9 cellular contexts compared by ENCODE assay signal in genomic region chr14:96725232-96725631, GRCh38.
"Had no signal": no experiment of that assay in that cellular context is flagged by ENCODE, and none has a peak within 500 bp of the region (broad histone marks: within the 10 kb centered on the region; RNA-seq: fewer than 3 reads in every experiment).

No MANE protein-coding gene starts in this region.

- H3K9me3 ChIP-seq: HAP-1 had no signal

- H3K4me3 ChIP-seq: GM23248, GM23338, HAP-1 had no signal

- H3K36me3 ChIP-seq: HAP-1 had no signal

- H3K4me1 ChIP-seq: HAP-1 had no signal

- H2AFZ ChIP-seq: GM23248, GM23338 had no signal

- DNase-seq: GM23248, GOT3, H7, H9, HCEC 1CT, HFFc6 had no signal

- H3K4me2 ChIP-seq: GM23338 had no signal

- ATAC-seq: GM23338, HCT116 had no signal

- H3K27ac ChIP-seq: GM23248 had no signal

- H3K9ac ChIP-seq: GM23248 had no signal
